ENCODE assay signal across 1 cellular context in the genomic region with DNA sequence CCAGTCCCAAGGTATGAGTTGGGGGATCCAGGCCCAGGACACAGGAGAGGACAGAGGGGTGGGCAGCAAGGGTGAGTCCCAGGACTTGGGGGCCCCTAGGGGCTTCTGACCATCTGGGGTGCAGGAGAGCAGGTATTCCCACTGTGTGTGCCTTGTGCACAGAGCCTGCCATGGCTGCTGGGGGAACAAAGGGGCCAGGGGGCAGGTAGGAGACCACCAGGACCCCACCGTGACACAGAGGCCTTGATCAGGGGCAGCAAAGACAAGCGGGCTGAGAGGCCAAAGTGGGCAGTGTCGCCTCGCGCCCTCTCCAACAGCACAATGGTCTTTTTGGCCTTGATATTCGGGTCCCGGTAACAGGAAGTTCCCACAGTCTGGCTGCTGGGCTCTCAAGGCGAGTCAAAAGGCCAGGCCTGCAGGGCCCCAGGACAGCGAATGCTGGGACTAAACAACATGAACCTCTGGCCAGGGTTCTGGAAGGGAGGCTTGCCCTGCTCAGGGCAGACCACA.
TF ChIP-seq lines count a peak whose summit lies in the region.

No MANE protein-coding gene starts in this region.

TF ChIP-seq in endothelial cell of umbilical vein, 7 proteins besides CTCF, POLR2A, EP300 and RAD21:
- TF ChIP-seq, protein P1, sequence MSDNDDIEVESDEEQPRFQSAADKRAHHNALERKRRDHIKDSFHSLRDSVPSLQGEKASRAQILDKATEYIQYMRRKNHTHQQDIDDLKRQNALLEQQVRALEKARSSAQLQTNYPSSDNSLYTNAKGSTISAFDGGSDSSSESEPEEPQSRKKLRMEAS (IDR thresholded peaks at IDR 0.05; ENCODE audit: insufficient read depth, insufficient read length): no peak
- TF ChIP-seq EZH2 (IDR thresholded peaks at IDR 0.05; ENCODE audit: borderline replicate concordance, low read depth, low read length, severe bottlenecking) (no peak), MYC (IDR thresholded peaks at IDR 0.05; ENCODE audit: low read depth, low read length) (no peak), GATA2 (IDR thresholded peaks at IDR 0.05; ENCODE audit: insufficient read depth, insufficient read length, low read depth, low read length) (no peak), POLR2AphosphoS5 (IDR thresholded peaks at IDR 0.05; ENCODE audit: insufficient read depth, low read depth, low read length) (no peak), FOS (IDR thresholded peaks at IDR 0.05; ENCODE audit: borderline replicate concordance, insufficient read depth, low read length) (no peak), JUN (IDR thresholded peaks at IDR 0.05; ENCODE audit: borderline replicate concordance, insufficient read depth, insufficient read length, low read depth) (no peak)
